Comparison of ENCODE assay signal across 25 cellular contexts in the genomic region with DNA sequence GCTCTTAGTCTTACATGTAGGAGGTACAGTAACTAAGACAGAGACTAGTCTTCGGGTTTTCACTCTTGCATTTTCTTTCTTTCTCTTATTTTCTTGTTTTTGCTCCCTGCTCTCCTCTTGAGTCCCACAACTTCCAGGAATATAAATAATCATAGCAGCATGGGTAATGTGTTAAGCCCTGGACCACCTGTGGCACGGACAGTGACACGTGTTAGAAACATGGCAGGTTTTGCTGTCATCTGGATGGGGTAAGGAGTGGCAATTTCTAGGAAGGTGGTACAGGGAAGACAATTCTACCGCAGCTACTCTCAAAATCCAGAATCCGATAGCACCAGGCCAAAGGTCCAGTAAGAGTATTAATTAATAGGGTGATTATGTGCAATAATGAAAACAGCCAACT.
"Had no signal": no experiment of that assay in that cellular context is flagged by ENCODE, and none has a peak within 500 bp of the region (broad histone marks: within the 10 kb centered on the region; RNA-seq: fewer than 3 reads in every experiment).

No MANE protein-coding gene starts in this region.

- H3K36me3 ChIP-seq: left lung, left ventricle myocardium inferior, lower lobe of right lung had no signal

- H3K9me3 ChIP-seq: left ventricle myocardium inferior, lower lobe of right lung had no signal

- H3K27ac ChIP-seq: hepatocyte, left lung, left ventricle myocardium inferior, lower lobe of right lung had no signal

- H3K27me3 Mint-ChIP-seq: memory B cell, naive B cell had no signal

- H3K27ac Mint-ChIP-seq: immature natural killer cell, memory B cell, mesothelial cell of epicardium, naive B cell had no signal

- H3K4me2 ChIP-seq: hepatocyte had no signal

- H3K4me3 Mint-ChIP-seq: immature natural killer cell, memory B cell, mesothelial cell of epicardium, naive B cell had no signal

- H3K27me3 ChIP-seq: hepatocyte, left lung had no signal

- H3K79me2 ChIP-seq: hepatocyte had no signal

- H3K4me3 ChIP-seq: hepatocyte, left lung, left ventricle myocardium inferior, lower lobe of right lung, lung, mucosa of descending colon had no signal

- ATAC-seq: left cardiac atrium, left colon, left lobe of liver, left lung, left ventricle myocardium superior, lower lobe of right lung, mucosa of descending colon had no signal

- H2AFZ ChIP-seq: hepatocyte had no signal

- FAIRE-seq: islet of Langerhans, keratinocyte, kidney had no signal

- H3K4me1 ChIP-seq: left lung, left ventricle myocardium inferior, lower lobe of right lung had no signal

- DNase-seq: hippocampal formation, hypothalamus, immature natural killer cell, islet precursor cell, kidney, kidney glomerular epithelial cell, left cardiac atrium, left colon, left lung, left ventricle myocardium inferior, left ventricle myocardium superior, lower lobe of right lung, mammary epithelial cell, mesenchymal stem cell, mesendoderm, midbrain, mucosa of descending colon, naive B cell had no signal

- H3K4me1 Mint-ChIP-seq: immature natural killer cell, memory B cell, naive B cell had no signal

- H3K36me3 Mint-ChIP-seq: immature natural killer cell, memory B cell, mesothelial cell of epicardium, naive B cell had no signal
